ENCODE assay signal across 36 cellular contexts in genomic region chr2:173817582-173817981, GRCh38.
"Had no signal": no experiment of that assay in that cellular context is flagged by ENCODE, and none has a peak within 500 bp of the region (broad histone marks: within the 10 kb centered on the region; RNA-seq: fewer than 3 reads in every experiment).

No MANE protein-coding gene starts in this region.

- H3K27ac ChIP-seq: KMS-11 had no signal

- H3K9ac ChIP-seq: KMS-11 had no signal

- H3K4me3 ChIP-seq: MG63 had no signal

- H3K27me3 ChIP-seq: MG63 had no signal

- H3K9me3 ChIP-seq: MG63 had no signal

- DNase-seq: Karpas-422, Kasumi-1, KG1, MG63, MM.1S, MV-4-11, NCI-H1048, NCI-H1092, NCI-H1092 treated with DMSO at 0.1 percent for 48 hours, NCI-H1105, NCI-H1105 treated with DMSO at 0.1 percent for 48 hours, NCI-H1417, NCI-H1417 treated with DMSO at 0.1 percent for 48 hours, NCI-H1436, NCI-H1436 treated with DMSO at 0.1 percent for 48 hours, NCI-H146, NCI-H1694, NCI-H1694 treated with DMSO at 0.1 percent for 48 hours, NCI-H187, NCI-H187 treated with DMSO at 0.1 percent for 48 hours, NCI-H1930, NCI-H2029, NCI-H2029 treated with DMSO at 0.1 percent for 48 hours, NCI-H2081, NCI-H2081 treated with DMSO at 0.1 percent for 48 hours, NCI-H2107, NCI-H226, NCI-H345, NCI-H446, NCI-H446 treated with DMSO at 0.1 percent for 48 hours, NCI-H510A, NCI-H510A treated with DMSO at 0.1 percent for 48 hours, NCI-H524, NCI-H524 treated with DMSO at 0.1 percent for 48 hours, NCI-H526 had no signal

- H3K4me2 ChIP-seq: KMS-11 had no signal

- H3K36me3 ChIP-seq: MG63 had no signal
